ENCODE assay signal across 1 cellular context in genomic region chr22:23773247-23774113, GRCh38.
TF ChIP-seq lines count a peak whose summit lies in the region.

No MANE protein-coding gene starts in this region.

TF ChIP-seq in HepG2, 621 proteins besides CTCF, POLR2A, EP300 and RAD21 (continued from another document and continues in another):
- TF ChIP-seq HES4 (CRISPR knock-in tag; IDR thresholded peaks at IDR 0.05; ENCODE audit: borderline replicate concordance) (0 out of 2 replicates have a peak, but pooled peaks have one; percentile 36), FOXK1 (CRISPR knock-in tag; IDR thresholded peaks at IDR 0.05; ENCODE audit: borderline replicate concordance, low read depth) (no peak), ELF3 (CRISPR knock-in tag; IDR thresholded peaks at IDR 0.05) (no peak), SIN3B (IDR thresholded peaks at IDR 0.05; ENCODE audit: low read length) (no peak), TAF1 (CRISPR knock-in tag; IDR thresholded peaks at IDR 0.05) (no peak), SMC3 (IDR thresholded peaks at IDR 0.05; ENCODE audit: low read length) (no peak), ZNF674 (CRISPR knock-in tag; IDR thresholded peaks at IDR 0.05; ENCODE audit: low read depth) (no peak), STAT5B (CRISPR knock-in tag; IDR thresholded peaks at IDR 0.05) (no peak), NFAT5 (CRISPR knock-in tag; IDR thresholded peaks at IDR 0.05) (no peak), SATB2 (CRISPR knock-in tag; IDR thresholded peaks at IDR 0.05) (no peak), AHR (CRISPR knock-in tag; IDR thresholded peaks at IDR 0.05) (no peak), SIX4 (CRISPR knock-in tag; IDR thresholded peaks at IDR 0.05) (no peak), HNRNPUL1 (IDR thresholded peaks at IDR 0.05; ENCODE audit: low read depth, low read length) (no peak), ZBTB34 (CRISPR knock-in tag; IDR thresholded peaks at IDR 0.05) (no peak), ARNT (IDR thresholded peaks at IDR 0.05) (no peak), ZMAT3 (CRISPR knock-in tag; conservative IDR thresholded peaks at IDR 0.05) (no peak), DDIT3 (CRISPR knock-in tag; IDR thresholded peaks at IDR 0.05) (no peak), ZNF766 (CRISPR knock-in tag; IDR thresholded peaks at IDR 0.05; ENCODE audit: borderline replicate concordance) (no peak), SIX1 (CRISPR knock-in tag; IDR thresholded peaks at IDR 0.05; ENCODE audit: borderline replicate concordance) (no peak), HOXA9 (CRISPR knock-in tag; IDR thresholded peaks at IDR 0.05; ENCODE audit: borderline replicate concordance) (no peak), ZNF407 (CRISPR knock-in tag; IDR thresholded peaks at IDR 0.05; ENCODE audit: not compliant biosample characterization) (no peak), MLLT10 (CRISPR knock-in tag; IDR thresholded peaks at IDR 0.05) (no peak), ZNF256 (CRISPR knock-in tag; conservative IDR thresholded peaks at IDR 0.05) (no peak), NRL (CRISPR knock-in tag; IDR thresholded peaks at IDR 0.05; ENCODE audit: borderline replicate concordance) (no peak), ZNF20 (CRISPR knock-in tag; IDR thresholded peaks at IDR 0.05) (no peak), ZBTB7A (CRISPR knock-in tag; IDR thresholded peaks at IDR 0.05) (0 out of 2 replicates have a peak, but pooled peaks have one; percentile 48), ZNF414 (CRISPR knock-in tag; IDR thresholded peaks at IDR 0.05) (no peak), ZNF260 (CRISPR knock-in tag; IDR thresholded peaks at IDR 0.05; ENCODE audit: borderline replicate concordance, low read depth) (no peak), E2F5 (CRISPR knock-in tag; conservative IDR thresholded peaks at IDR 0.05) (no peak), HHEX (CRISPR knock-in tag; IDR thresholded peaks at IDR 0.05) (no peak), ZNF318 (CRISPR knock-in tag; IDR thresholded peaks at IDR 0.05) (no peak), NFKB2 (CRISPR knock-in tag; IDR thresholded peaks at IDR 0.05; ENCODE audit: borderline replicate concordance) (no peak)
